In genomic region chr5:43042626-43043399, GRCh38 we compare ENCODE assay signal across 8 cellular contexts. TPM values are rescaled to one million over a fixed set of nuclear protein-coding genes. Genes with fewer than 3 reads are reported as not detected.
DNase-seq lines count a peak whose midpoint lies in the region; ATAC-seq lines count a peak whose summit lies in the region.

No MANE protein-coding gene starts in this region.

- peak overlapping the region; percentile 92 for H3K27ac ChIP-seq in caudate nucleus (ENCODE audit: low read depth, low read length)

- ATAC-seq in GM18498 (IDR thresholded peaks at IDR 0.05; ENCODE audit: unreplicated experiment) = peak; percentile 29
- ATAC-seq in HG02938 (IDR thresholded peaks at IDR 0.05; ENCODE audit: unreplicated experiment) = peak; percentile 23

- DNase-seq in A172 (ENCODE audit: low spot score) (peak; percentile 65), NCI-H2081 (lab: John Stamatoyannopoulos, UW) (peak; percentile 90 to 92), UCSD-AML1 (lab: John Stamatoyannopoulos, UW; ENCODE audit: unreplicated experiment) (peak; percentile 76), caudate nucleus (lab: John Stamatoyannopoulos, UW) (peak in 45 of 61 donors; percentile 18 to 82 (median 57)), left kidney (ENCODE audit: low read depth, low spot score) (peak; percentile 57)
- DNase-seq in stimulated activated CD4-positive, alpha-beta T cell treated with anti-CD3 and anti-CD28 coated beads, Interleukin-2, amount 100 ng/mL, for 48 hours = peak; percentile 52 to 60

RNA-seq across cellular contexts. Expression of gene ANXA2R, which starts 2.7 kb away (rescaled TPM):
- 8.0 and 9.4 TPM in 2 replicates for total RNA-seq in A172 (2014; rRNA removed; shearing (Covaris generic))

Comparison
In these comparisons a context has a peak if more than half of its experiments do, and no peak if none do; other contexts are left out.
1. Peak in every context shown above with its lines: DNase-seq, ATAC-seq and H3K27ac ChIP-seq.